Comparison of ENCODE assay signal across 8 cellular contexts in the genomic region with DNA sequence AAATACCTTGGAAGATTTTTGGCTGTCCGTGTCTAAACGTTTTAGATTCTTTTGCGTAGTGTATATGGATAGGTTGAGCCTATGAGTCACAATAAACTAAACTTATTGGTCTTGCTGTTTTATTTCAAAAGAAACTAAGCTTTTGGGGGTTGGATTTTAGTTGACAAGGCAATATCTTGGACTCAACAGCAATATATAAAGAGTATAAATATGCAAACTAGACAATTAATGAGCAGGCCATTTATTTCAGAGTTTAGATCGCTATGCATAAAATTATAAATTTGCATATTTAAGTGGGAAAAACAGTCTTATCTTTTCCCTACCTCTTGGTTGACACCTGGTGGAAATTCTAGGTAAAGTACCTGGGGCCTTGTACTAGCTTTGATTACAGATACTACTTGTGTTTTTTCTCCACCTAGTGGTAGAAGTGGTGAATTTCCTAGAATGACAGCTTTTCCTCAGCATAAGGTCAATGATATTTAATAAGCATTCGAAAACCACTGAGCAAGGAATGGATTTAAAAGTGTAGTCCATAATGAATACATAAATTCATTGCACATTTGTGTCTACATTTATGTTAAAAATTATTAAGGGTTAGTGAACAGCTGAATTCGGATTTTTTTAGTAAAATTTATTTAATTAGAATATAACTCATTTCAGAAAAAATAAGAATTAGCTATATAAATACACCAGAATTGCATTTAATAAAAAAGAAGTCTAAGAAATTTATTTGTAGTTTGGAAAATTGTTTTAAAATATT. TPM values are rescaled to one million over a fixed set of nuclear protein-coding genes. Genes with fewer than 3 reads are reported as not detected.
DNase-seq lines count a peak whose midpoint lies in the region; ATAC-seq and TF ChIP-seq lines count a peak whose summit lies in the region.

No MANE protein-coding gene starts in this region.

- ATAC-seq in GM18502 (IDR thresholded peaks at IDR 0.05; ENCODE audit: poor library complexity, unreplicated experiment) (peak; percentile 15), HG03469 (IDR thresholded peaks at IDR 0.05; ENCODE audit: unreplicated experiment) (peak; percentile 20), GM21825 (IDR thresholded peaks at IDR 0.05; ENCODE audit: unreplicated experiment) (no peak)

- CTCF ChIA-PET in activated CD4-positive, alpha-beta memory T cell treated with anti-CD3 and anti-CD28 coated beads, Interleukin-2, amount 10 ng/mL, durations not matched to agents 7 days and 5 days (lab: Charles Lee) = interaction anchor here (0.6 to 8.1 kb wide), 45 partner anchors 10 to 519 kb away, joined by 3 to 243 read pairs (median 5); no protein-coding TSS in a partner anchor

- peak overlapping the region; percentile 94 to 100 (median 98) for H3K27ac ChIP-seq in BLaER1 treated with 17β-estradiol and CSF1 and Interleukin-3, amounts not matched to agents 10 nM and 100 nM

- H3K4me3 Mint-ChIP-seq in activated CD4-positive, alpha-beta memory T cell treated with anti-CD3 and anti-CD28 coated beads, Interleukin-2, amount 10 ng/mL, durations not matched to agents 7 days and 5 days = peak overlapping the region; percentile 87

- no peaks in the 10 kb centered on the region for H3K36me3 ChIP-seq in BLaER1 treated with 17β-estradiol and CSF1 and Interleukin-3, amounts not matched to agents 10 nM and 100 nM
- H3K36me3 ChIP-seq in neuron (ENCODE audit: insufficient read depth, low read length) = peaks cover 5% of the 10 kb centered on the region

- no peaks in the 10 kb centered on the region for H3K27me3 ChIP-seq in BLaER1 treated with 17β-estradiol and CSF1 and Interleukin-3, amounts not matched to agents 10 nM and 100 nM
- no peaks in the 10 kb centered on the region for H3K27me3 ChIP-seq in neuron (ENCODE audit: insufficient read depth, low read length)

- H3K36me3 Mint-ChIP-seq in activated CD4-positive, alpha-beta memory T cell treated with anti-CD3 and anti-CD28 coated beads, Interleukin-2, amount 10 ng/mL, durations not matched to agents 7 days and 5 days (ENCODE audit: low read depth) = peaks cover 27% of the 10 kb centered on the region

- H2AFZ ChIP-seq in neuron (ENCODE audit: low read depth, low read length) = no peak overlapping the region

- H4K20me1 ChIP-seq in BLaER1 treated with 17β-estradiol and CSF1 and Interleukin-3, amounts not matched to agents 10 nM and 100 nM = peaks cover 0 to 6% (median 0%) of the 10 kb centered on the region in 11 experiments; a peak in 3 of 22 replicates

- H3K4me1 ChIP-seq in BLaER1 treated with 17β-estradiol and CSF1 and Interleukin-3, amounts not matched to agents 10 nM and 100 nM = peaks cover 7 to 11% (median 9%) of the 10 kb centered on the region in 10 experiments; a peak in 19 of 20 replicates
- H3K4me1 ChIP-seq in neuron (ENCODE audit: insufficient read depth, low read length) = no peaks in the 10 kb centered on the region

- peak overlapping the region; percentile 71 to 85 (median 76); a peak in 17 of 20 replicates for H3K4me3 ChIP-seq in BLaER1 treated with 17β-estradiol and CSF1 and Interleukin-3, amounts not matched to agents 10 nM and 100 nM
- peak overlapping the region; percentile 81 for H3K4me3 ChIP-seq in fibroblast of the aortic adventitia (ENCODE audit: low read depth, low read length)
- H3K4me3 ChIP-seq in neuron (ENCODE audit: low read length) = peak overlapping the region; percentile 90

- H3K27ac Mint-ChIP-seq in activated CD4-positive, alpha-beta memory T cell treated with anti-CD3 and anti-CD28 coated beads, Interleukin-2, amount 10 ng/mL, durations not matched to agents 7 days and 5 days = peak overlapping the region; percentile 97

- no peaks in the 10 kb centered on the region for H3K27me3 Mint-ChIP-seq in activated CD4-positive, alpha-beta memory T cell treated with anti-CD3 and anti-CD28 coated beads, Interleukin-2, amount 10 ng/mL, durations not matched to agents 7 days and 5 days

- POLR2A ChIA-PET in activated CD4-positive, alpha-beta memory T cell treated with anti-CD3 and anti-CD28 coated beads, Interleukin-2, amount 10 ng/mL, durations not matched to agents 7 days and 5 days (lab: Charles Lee) = interaction anchor here (0.7 to 4.8 kb wide), 20 partner anchors 11 to 975 kb away, joined by 3 to 192 read pairs (median 16); a partner anchor contains a TSS

- peaks cover 23% of the 10 kb centered on the region for H3K4me1 Mint-ChIP-seq in activated CD4-positive, alpha-beta memory T cell treated with anti-CD3 and anti-CD28 coated beads, Interleukin-2, amount 10 ng/mL, durations not matched to agents 7 days and 5 days

- 0 out of 22 replicates have a peak, but pooled peaks cover 0 to 7% (median 0%) of the 10 kb centered on the region in 11 experiments for H3K9me3 ChIP-seq in BLaER1 treated with 17β-estradiol and CSF1 and Interleukin-3, amounts not matched to agents 10 nM and 100 nM (replicated peaks in 1 of 11)
- H3K9me3 ChIP-seq in neuron (ENCODE audit: low read length) = no peaks in the 10 kb centered on the region

- no peaks in the 10 kb centered on the region for H3K9me3 Mint-ChIP-seq in activated CD4-positive, alpha-beta memory T cell treated with anti-CD3 and anti-CD28 coated beads, Interleukin-2, amount 10 ng/mL, durations not matched to agents 7 days and 5 days

- DNase-seq in NCI-H446 treated with DMSO at 0.1 percent for 48 hours (lab: John Stamatoyannopoulos, UW) = peak; percentile 84
- DNase-seq in activated CD4-positive, alpha-beta memory T cell treated with anti-CD3 and anti-CD28 coated beads, Interleukin-2, amount 10 ng/mL, durations not matched to agents 7 days and 5 days = peak; percentile 21
- DNase-seq in fibroblast of the aortic adventitia (ENCODE audit: low read depth) = peak; percentile 96

- TF ChIP-seq CTCF in fibroblast of the aortic adventitia (IDR thresholded peaks at IDR 0.05; ENCODE audit: insufficient read depth, low read length) = peak; percentile 81

- peak overlapping the region; percentile 91 to 100 (median 97); a peak in 21 of 22 replicates for H3K9ac ChIP-seq in BLaER1 treated with 17β-estradiol and CSF1 and Interleukin-3, amounts not matched to agents 10 nM and 100 nM

- H3K4me2 ChIP-seq in BLaER1 treated with 17β-estradiol and CSF1 and Interleukin-3, amounts not matched to agents 10 nM and 100 nM = peak overlapping the region; percentile 75 to 96 (median 87)

RNA-seq across cellular contexts. Expression of a gene that starts 1.7 kb away (rescaled TPM):
- 10 to 100 TPM; 46.5 to 47.1 TPM for total RNA-seq in activated CD4-positive, alpha-beta memory T cell treated with anti-CD3 and anti-CD28 coated beads, Interleukin-2, amount 10 ng/mL, durations not matched to agents 7 days and 5 days
- 35.2 and 120 TPM in 2 replicates for total RNA-seq in fibroblast of the aortic adventitia (ENCODE audit: low replicate concordance)

Comparison
In these comparisons a context has a peak if more than half of its experiments do, and no peak if none do; other contexts are left out.
1. DNase-seq: peak in every context shown above with its lines; median percentile 96 in fibroblast of the aortic adventitia; 84 in NCI-H446 treated with DMSO at 0.1 percent for 48 hours; 21 in activated CD4-positive, alpha-beta memory T cell treated with anti-CD3 and anti-CD28 coated beads, Interleukin-2, amount 10 ng/mL, durations not matched to agents 7 days and 5 days.